Comparison of ENCODE assay signal across 18 cellular contexts in genomic region chr6:127482318-127482717, GRCh38. TPM values are rescaled to one million over a fixed set of nuclear protein-coding genes. Genes with fewer than 3 reads are reported as not detected.
DNase-seq lines count a peak whose midpoint lies in the region; ATAC-seq, FAIRE-seq and TF ChIP-seq lines count a peak whose summit lies in the region.
"Had no signal": no experiment of that assay in that cellular context is flagged by ENCODE, and none has a peak within 500 bp of the region (broad histone marks: within the 10 kb centered on the region; RNA-seq: fewer than 3 reads in every experiment).

No MANE protein-coding gene starts in this region.

- TF ChIP-seq CTCF in A549 (IDR thresholded peaks at IDR 0.05) (no peak), HEK293 (tag by site-specific recombination; IDR thresholded peaks at IDR 0.05) (no peak), RWPE1 (conservative IDR thresholded peaks at IDR 0.05; ENCODE audit: low read depth) (no peak)

- no peak for TF ChIP-seq EP300 in A549 (IDR thresholded peaks at IDR 0.05)

- DNase-seq in A549 (ENCODE audit: low read depth in 1 of 2, low spot score in 1 of 2): no peak
- DNase-seq in SJSA1 (ENCODE audit: low read depth in 1 of 2, low spot score in 2 of 2): no peak
- DNase-seq in epithelial cell of prostate (ENCODE audit: low read depth, low spot score): no peak
- no peak for DNase-seq in activated CD4-positive, alpha-beta T cell treated with anti-CD3 and anti-CD28 coated beads, Interleukin-2, amount 50 U/mL, for 4 hours
- no peak for DNase-seq in stimulated activated naive CD8-positive, alpha-beta T cell treated with anti-CD3 and anti-CD28 coated beads, Interleukin-15, Interleukin-2, amounts not matched to agents 100 U/mL and 50 U/mL, for 24 hours
- no peak for DNase-seq in activated CD4-positive, alpha-beta T cell treated with anti-CD3 and anti-CD28 coated beads, Interleukin-2, amount 10 ng/mL, durations not matched to agents 24 days and 14 days
- no peak for DNase-seq in RWPE1 (ENCODE audit: low spot score)
- DNase-seq: DND-41; NCI-H1105 treated with DMSO at 0.1 percent for 48 hours; NCI-H187; NCI-H345; NCI-H69; NK-92 treated with Interleukin-12 subunit alpha and Interleukin-12 subunit beta, amount 100 ng/mL, for 24 hours; RPMI8226 had no signal

- no peaks in the 10 kb centered on the region for H3K9me3 ChIP-seq in A549
- no peaks in the 10 kb centered on the region for H3K9me3 ChIP-seq in HEK293 (ENCODE audit: control insufficient read depth, insufficient read depth, low read depth, low read length)
- no peaks in the 10 kb centered on the region for H3K9me3 ChIP-seq in SJSA1 (replicated peaks)
- H3K9me3 ChIP-seq: BLaER1 treated with 17β-estradiol and CSF1 and Interleukin-3, amounts not matched to agents 10 nM and 100 nM had no signal

- peaks cover 49% of the 10 kb centered on the region for H3K4me1 ChIP-seq in A549
- H3K4me1 ChIP-seq in HEK293 (ENCODE audit: control insufficient read depth, insufficient read depth, low read length): peaks cover 7% of the 10 kb centered on the region; the same call in 1 of the 2 replicates
- peaks cover 51% of the 10 kb centered on the region for H3K4me1 ChIP-seq in SJSA1 (replicated peaks)

- TF ChIP-seq POLR2A in A549 (IDR thresholded peaks at IDR 0.05; ENCODE audit: low read length): no peak

- POLR2A ChIA-PET in A549 (lab: Yijun Ruan, JAX) (no interaction called here), HEK293 (lab: Yijun Ruan, JAX) (no interaction called here), RWPE1 (lab: Yijun Ruan, JAX; ENCODE audit: low non-redundant PET) (no interaction called here)

- no peak overlapping the region for H3K27ac Mint-ChIP-seq in activated CD4-positive, alpha-beta T cell treated with anti-CD3 and anti-CD28 coated beads, Interleukin-2, amount 10 ng/mL, durations not matched to agents 24 days and 14 days

- H3K9me3 Mint-ChIP-seq in activated CD4-positive, alpha-beta T cell treated with anti-CD3 and anti-CD28 coated beads, Interleukin-2, amount 10 ng/mL, durations not matched to agents 24 days and 14 days: peaks cover 5% of the 10 kb centered on the region

- H3K4me3 Mint-ChIP-seq in activated CD4-positive, alpha-beta T cell treated with anti-CD3 and anti-CD28 coated beads, Interleukin-2, amount 10 ng/mL, durations not matched to agents 24 days and 14 days: no peak overlapping the region

- WGBS in A549 (ENCODE audit: missing lambda C conversion rate): 94% methylated on average over 2 of the region's 2 CpGs

- no peak for TF ChIP-seq RAD21 in A549 (conservative IDR thresholded peaks at IDR 0.05 in 1 of 2, IDR thresholded peaks at IDR 0.05 in 1 of 2)

- H3K4me1 Mint-ChIP-seq in activated CD4-positive, alpha-beta T cell treated with anti-CD3 and anti-CD28 coated beads, Interleukin-2, amount 10 ng/mL, durations not matched to agents 24 days and 14 days: peaks cover 32% of the 10 kb centered on the region

- no peak overlapping the region for H3K4me3 ChIP-seq in A549
- H3K4me3 ChIP-seq in HEK293 (ENCODE audit: low read depth, low read length): no peak overlapping the region
- no peak overlapping the region for H3K4me3 ChIP-seq in SJSA1
- H3K4me3 ChIP-seq: BLaER1 treated with 17β-estradiol and CSF1 and Interleukin-3, amounts not matched to agents 10 nM and 100 nM had no signal

- CTCF ChIA-PET in A549 (lab: Yijun Ruan, JAX): interaction anchor here (1.4 kb wide), 1 partner anchor 34 kb away, joined by 4 read pairs; no protein-coding TSS in a partner anchor
- CTCF ChIA-PET in HEK293 (lab: Yijun Ruan, JAX): interaction anchor here (1.1 to 7.3 kb wide), 2 partner anchors 16 to 35 kb away, joined by 6 to 54 read pairs; partner anchors contain the start of gene MTCL3
- CTCF ChIA-PET in RWPE1 (lab: Yijun Ruan, JAX): interaction anchor here (0.6 kb wide), 2 partner anchors 18 to 28 kb away, joined by 3 read pairs; no protein-coding TSS in a partner anchor

- no peak for ATAC-seq in A549
- ATAC-seq in stimulated activated naive CD8-positive, alpha-beta T cell treated with anti-CD3 and anti-CD28 coated beads, Interleukin-15, Interleukin-2, amounts not matched to agents 100 U/mL and 50 U/mL, for 24 hours: no peak

- H3K36me3 Mint-ChIP-seq in activated CD4-positive, alpha-beta T cell treated with anti-CD3 and anti-CD28 coated beads, Interleukin-2, amount 10 ng/mL, durations not matched to agents 24 days and 14 days (ENCODE audit: low read depth): peaks cover 51% of the 10 kb centered on the region

- peak overlapping the region; percentile 41; the same call in 2 of the 3 replicates for H3K4me2 ChIP-seq in A549
- H3K4me2 ChIP-seq: BLaER1 treated with 17β-estradiol and CSF1 and Interleukin-3, amounts not matched to agents 10 nM and 100 nM had no signal

- intact Hi-C loops in activated CD4-positive, alpha-beta T cell treated with anti-CD3 and anti-CD28 coated beads, Interleukin-2, amount 10 ng/mL, durations not matched to agents 24 days and 14 days (cut with micrococcal nuclease): no loop called here

- FAIRE-seq in A549 (lab: Jason Lieb, UNC): no peak
- FAIRE-seq: G401.6 had no signal

- H3K27me3 Mint-ChIP-seq in activated CD4-positive, alpha-beta T cell treated with anti-CD3 and anti-CD28 coated beads, Interleukin-2, amount 10 ng/mL, durations not matched to agents 24 days and 14 days: no peaks in the 10 kb centered on the region

- H3K27ac ChIP-seq in A549: peak overlapping the region in 1 of 2 experiments; percentile 49; a peak in 1 of 6 replicates
- no peak overlapping the region for H3K27ac ChIP-seq in HEK293 (ENCODE audit: extremely low read depth, low read depth, low read length)
- peak overlapping the region; percentile 83 for H3K27ac ChIP-seq in SJSA1
- H3K27ac ChIP-seq in epithelial cell of prostate: peak overlapping the region; percentile 17
- H3K27ac ChIP-seq in RWPE1: no peak overlapping the region
- H3K27ac ChIP-seq: BLaER1 treated with 17β-estradiol and CSF1 and Interleukin-3, amounts not matched to agents 10 nM and 100 nM had no signal

- no peaks in the 10 kb centered on the region for H3K36me3 ChIP-seq in HEK293 (ENCODE audit: control insufficient read depth in 2 of 2, insufficient read depth in 1 of 2, low read length in 2 of 2)
- H3K36me3 ChIP-seq in SJSA1: peaks cover 20% of the 10 kb centered on the region
- H3K36me3 ChIP-seq: BLaER1 treated with 17β-estradiol and CSF1 and Interleukin-3, amounts not matched to agents 10 nM and 100 nM had no signal

- no peaks in the 10 kb centered on the region for H3K27me3 ChIP-seq in SJSA1 (replicated peaks)
- H3K27me3 ChIP-seq: BLaER1 treated with 17β-estradiol and CSF1 and Interleukin-3, amounts not matched to agents 10 nM and 100 nM had no signal

TF ChIP-seq in A549, 52 proteins besides CTCF, POLR2A, EP300 and RAD21:
- TF ChIP-seq MAFK (IDR thresholded peaks at IDR 0.05; ENCODE audit: partially characterized antibody) (no peak), HOXB5 (CRISPR knock-in tag; IDR thresholded peaks at IDR 0.05) (no peak), POLR2AphosphoS2 (conservative IDR thresholded peaks at IDR 0.05; ENCODE audit: low read length) (no peak), MAZ (IDR thresholded peaks at IDR 0.05; ENCODE audit: borderline replicate concordance, low read depth, low read length) (no peak), SMC3 (IDR thresholded peaks at IDR 0.05) (no peak)

TF ChIP-seq in HEK293, 187 proteins besides CTCF, POLR2A, EP300 and RAD21:
- peak; percentile 85 for TF ChIP-seq PRDM1 (tag by site-specific recombination; IDR thresholded peaks at IDR 0.05)
- TF ChIP-seq ZNF654 (tag by site-specific recombination; IDR thresholded peaks at IDR 0.05; ENCODE audit: low read depth): no peak
- no peak for TF ChIP-seq ZNF138 (tag by site-specific recombination; IDR thresholded peaks at IDR 0.05; ENCODE audit: borderline replicate concordance)
TF ChIP-seq in HEK293: peak in this region for 1.

RNA-seq across cellular contexts. Expression of gene KIAA0408, which starts 23.1 kb away (rescaled TPM):
- polyA plus RNA-seq in A549 (2011; rRNA removed) (10.9 and 11.8 TPM in 2 replicates), A549 (2017; fragmentation: RNase III; extraction: RNeasy Plus Mini Kit Qiagen cat#74134 plus additional on column Dnase treatment) (2.7 to 3.0 TPM (median 2.9 TPM) in 3 replicates)
- polyA plus RNA-seq in A549 (2012; cell fraction: cytosol; rRNA removed): 1.6 and 1.9 TPM in 2 replicates
- 2.1 and 4.3 TPM in 2 replicates for polyA plus RNA-seq in A549 (2012; cell fraction: nucleus; rRNA removed)
- 2.7 and 3.3 TPM in 2 replicates for polyA minus RNA-seq in A549 (2011; rRNA and poly(A)+ RNA removed)
- total RNA-seq in SJSA1 (2014; rRNA removed; shearing (Covaris generic)): 5.1 and 5.8 TPM in 2 replicates
- 8.2 and 8.7 TPM in 2 replicates for total RNA-seq in activated CD4-positive, alpha-beta T cell treated with anti-CD3 and anti-CD28 coated beads, Interleukin-2, amount 10 ng/mL, durations not matched to agents 24 days and 14 days
- total RNA-seq: HT-29 had no signal

Comparison
In these comparisons a context has a peak if more than half of its experiments do, and no peak if none do; other contexts are left out.
1. H3K27ac ChIP-seq: peak in SJSA1 (single experiment) and epithelial cell of prostate (single experiment); none in HEK293 (single experiment) and RWPE1 (single experiment).